ENCODE assay signal across 10 cellular contexts in genomic region chr9:125343518-125344284, GRCh38.
DNase-seq lines count a peak whose midpoint lies in the region; ATAC-seq and TF ChIP-seq lines count a peak whose summit lies in the region.
"Had no signal": no experiment of that assay in that cellular context is flagged by ENCODE, and none has a peak within 500 bp of the region (broad histone marks: within the 10 kb centered on the region; RNA-seq: fewer than 3 reads in every experiment).

No MANE protein-coding gene starts in this region.

- no peaks in the 10 kb centered on the region for H3K27me3 ChIP-seq in GM23248 (replicated peaks; ENCODE audit: insufficient read depth)
- no peaks in the 10 kb centered on the region for H3K27me3 ChIP-seq in fibroblast of lung (ENCODE audit: control insufficient read depth, insufficient read depth, low read length)
- H3K27me3 ChIP-seq in CD4-positive, alpha-beta memory T cell (ENCODE audit: insufficient read depth, low read length), result no peaks in the 10 kb centered on the region
- H3K27me3 ChIP-seq in prostate gland (replicated peaks; ENCODE audit: insufficient read depth), result no peaks in the 10 kb centered on the region

- H3K9me3 Mint-ChIP-seq in CD4-positive, alpha-beta memory T cell, result no peaks in the 10 kb centered on the region
- no peaks in the 10 kb centered on the region for H3K9me3 Mint-ChIP-seq in T-helper 2 cell treated with Interferon-gamma antibody and Interleukin-4, amounts not matched to agents 5 μg/mL and 100 μg/mL, for 36 hours

- H3K79me2 ChIP-seq in GM23248 (ENCODE audit: insufficient read depth), result no peaks in the 10 kb centered on the region
- no peaks in the 10 kb centered on the region for H3K79me2 ChIP-seq in fibroblast of lung (ENCODE audit: control insufficient read depth, insufficient read depth, low read length)

- H3K4me2 ChIP-seq in GM23248 (ENCODE audit: unreplicated experiment) (no peak overlapping the region), fibroblast of lung (ENCODE audit: extremely low read depth, insufficient read depth, low read length) (no peak overlapping the region)

- TF ChIP-seq POLR2A in prostate gland (IDR thresholded peaks at IDR 0.05), result no peak

- peaks cover 0 to 4% (median 0%) of the 10 kb centered on the region in 4 donors for H3K4me1 Mint-ChIP-seq in CD4-positive, alpha-beta memory T cell
- H3K4me1 Mint-ChIP-seq in T-helper 2 cell treated with Interferon-gamma antibody and Interleukin-4, amounts not matched to agents 5 μg/mL and 100 μg/mL, for 36 hours (ENCODE audit: low read depth), result peaks cover 4% of the 10 kb centered on the region

- H3K9ac ChIP-seq in GM23248, result no peak overlapping the region
- no peak overlapping the region for H3K9ac ChIP-seq in fibroblast of lung (ENCODE audit: insufficient read depth, low read length)

- no peak overlapping the region for H3K4me3 Mint-ChIP-seq in CD4-positive, alpha-beta memory T cell
- no peak overlapping the region for H3K4me3 Mint-ChIP-seq in T-helper 2 cell treated with Interferon-gamma antibody and Interleukin-4, amounts not matched to agents 5 μg/mL and 100 μg/mL, for 36 hours

- peaks cover 40 to 76% of the 10 kb centered on the region in 2 donors for H3K36me3 Mint-ChIP-seq in CD4-positive, alpha-beta memory T cell
- H3K36me3 Mint-ChIP-seq in T-helper 2 cell treated with Interferon-gamma antibody and Interleukin-4, amounts not matched to agents 5 μg/mL and 100 μg/mL, for 36 hours (ENCODE audit: low read depth), result peaks cover 26% of the 10 kb centered on the region

- CTCF ChIA-PET in CD4-positive, alpha-beta memory T cell (lab: Charles Lee; ENCODE audit: partially characterized antibody), result interaction anchor here (1.3 kb wide), 1 partner anchor 18 kb away, joined by 3 read pairs; no protein-coding TSS in a partner anchor

- DNase-seq in GM23248, result peak; percentile 61
- DNase-seq in NCI-H510A treated with DMSO at 0.1 percent for 48 hours (lab: John Stamatoyannopoulos, UW), result peak; percentile 31
- DNase-seq in fibroblast of lung (ENCODE audit: low read depth in 2 of 2), result peak; percentile 72 to 90
- no peak for DNase-seq in omental fat pad (ENCODE audit: low spot score)
- no peak for DNase-seq in CD4-positive, alpha-beta memory T cell
- DNase-seq in T-helper 2 cell treated with Interferon-gamma antibody and Interleukin-4, amounts not matched to agents 5 μg/mL and 100 μg/mL, for 36 hours (ENCODE audit: low spot score), result no peak
- no peak for DNase-seq in KBM-7
- no peak for DNase-seq in prostate gland (ENCODE audit: low spot score)
- DNase-seq: hippocampal formation had no signal

- intact Hi-C loops in CD4-positive, alpha-beta memory T cell (cut with micrococcal nuclease), result no loop called here
- intact Hi-C loops in prostate gland (cut with DNase I), result loop anchor here (10.0 kb wide), 1 partner anchor 99 kb away; the partner anchor contains the start of gene HSPA5

- peak; percentile 66 for ATAC-seq in omental fat pad (ENCODE audit: low FRiP score)
- ATAC-seq: GM12878 had no signal

- H3K4me3 ChIP-seq in GM23248, result no peak overlapping the region
- H3K4me3 ChIP-seq in fibroblast of lung (replicated peaks in 1 of 4; ENCODE audit: control extremely low read depth in 1 of 4, insufficient read depth in 1 of 4, low read depth in 3 of 4, low read length in 4 of 4), result no peak overlapping the region
- H3K4me3 ChIP-seq in CD4-positive, alpha-beta memory T cell (ENCODE audit: low read length in 2 of 2), result no peak overlapping the region
- H3K4me3 ChIP-seq in prostate gland, result no peak overlapping the region
- H3K4me3 ChIP-seq: GM12878 had no signal

- no peak overlapping the region for H3K27ac ChIP-seq in GM23248
- H3K27ac ChIP-seq in fibroblast of lung (ENCODE audit: insufficient read depth, low read length), result no peak overlapping the region
- H3K27ac ChIP-seq in CD4-positive, alpha-beta memory T cell (ENCODE audit: low read depth, low read length), result no peak overlapping the region
- no peak overlapping the region for H3K27ac ChIP-seq in prostate gland

- no peak for TF ChIP-seq CTCF in fibroblast of lung (conservative IDR thresholded peaks at IDR 0.05 in 1 of 2, IDR thresholded peaks at IDR 0.05 in 1 of 2; ENCODE audit: low read depth in 1 of 2, low read length in 2 of 2)
- TF ChIP-seq CTCF in omental fat pad (IDR thresholded peaks at IDR 0.05), result no peak
- TF ChIP-seq CTCF in prostate gland (IDR thresholded peaks at IDR 0.05), result no peak

- WGBS in GM23248 (ENCODE audit: low coverage in 1 of 2, low lambda C conversion rate in 2 of 2, missing lambda C conversion rate in 2 of 2), 2 experiments, result 41 to 45% methylated on average over 3 of the region's 3 CpGs
- WGBS in prostate gland, result 51% methylated on average over 3 of the region's 3 CpGs

- H4K20me1 ChIP-seq in GM23248 (ENCODE audit: insufficient read depth), result no peaks in the 10 kb centered on the region
- no peaks in the 10 kb centered on the region for H4K20me1 ChIP-seq in fibroblast of lung (ENCODE audit: control insufficient read depth, extremely low read depth, insufficient read depth, low read length)

- H3K27me3 Mint-ChIP-seq in CD4-positive, alpha-beta memory T cell, result no peaks in the 10 kb centered on the region
- no peaks in the 10 kb centered on the region for H3K27me3 Mint-ChIP-seq in T-helper 2 cell treated with Interferon-gamma antibody and Interleukin-4, amounts not matched to agents 5 μg/mL and 100 μg/mL, for 36 hours (ENCODE audit: low read depth)

- H3K36me3 ChIP-seq in GM23248 (ENCODE audit: low read depth) (peaks cover 34% of the 10 kb centered on the region), fibroblast of lung (ENCODE audit: control insufficient read depth, insufficient read depth, low read length) (peaks cover 6% of the 10 kb centered on the region), prostate gland (no peaks in the 10 kb centered on the region)
- H3K36me3 ChIP-seq in CD4-positive, alpha-beta memory T cell (ENCODE audit: insufficient read depth, low read length), result peaks cover 31% of the 10 kb centered on the region

- no peak overlapping the region for H2AFZ ChIP-seq in GM23248
- no peak overlapping the region for H2AFZ ChIP-seq in fibroblast of lung (ENCODE audit: low read length)

- H3F3A ChIP-seq in GM23248 (ENCODE audit: insufficient read depth), result no peaks in the 10 kb centered on the region

- H3K4me1 ChIP-seq in GM23248 (ENCODE audit: insufficient read depth) (peaks cover 12% of the 10 kb centered on the region), fibroblast of lung (ENCODE audit: control insufficient read depth, extremely low read depth, insufficient read depth, low read length) (peaks cover 4% of the 10 kb centered on the region), prostate gland (replicated peaks) (no peaks in the 10 kb centered on the region)
- no peaks in the 10 kb centered on the region for H3K4me1 ChIP-seq in CD4-positive, alpha-beta memory T cell (ENCODE audit: insufficient read depth, low read length)

- in situ Hi-C loops in GM23248 (cut with MboI) (no loop called here), KBM-7 (cut with MboI; ENCODE audit: low pct_unique_long_range_greater_than_20kb, low sequenced_read_pairs) (no loop called here)

- no peaks in the 10 kb centered on the region for H3K9me2 ChIP-seq in GM23248 (ENCODE audit: insufficient read depth)

- POLR2A ChIA-PET in CD4-positive, alpha-beta memory T cell (lab: Charles Lee; ENCODE audit: partially characterized antibody), result no interaction called here

- no peak overlapping the region for H3K27ac Mint-ChIP-seq in CD4-positive, alpha-beta memory T cell
- H3K27ac Mint-ChIP-seq in T-helper 2 cell treated with Interferon-gamma antibody and Interleukin-4, amounts not matched to agents 5 μg/mL and 100 μg/mL, for 36 hours, result no peak overlapping the region

- H3K9me3 ChIP-seq in GM23248 (ENCODE audit: low read depth), result no peaks in the 10 kb centered on the region
- H3K9me3 ChIP-seq in fibroblast of lung (ENCODE audit: control insufficient read depth, insufficient read depth, low read depth, low read length), result no peaks in the 10 kb centered on the region
- H3K9me3 ChIP-seq in CD4-positive, alpha-beta memory T cell (ENCODE audit: control insufficient read depth in 1 of 2, low read length in 2 of 2), result no peaks in the 10 kb centered on the region
- no peaks in the 10 kb centered on the region for H3K9me3 ChIP-seq in prostate gland

Comparison
In these comparisons a context has a peak if more than half of its experiments do, and no peak if none do; other contexts are left out.
1. DNase-seq: peak in GM23248 (single experiment), NCI-H510A treated with DMSO at 0.1 percent for 48 hours (single experiment) and fibroblast of lung (2 of 2); none in omental fat pad (single experiment), CD4-positive, alpha-beta memory T cell (0 of 5), T-helper 2 cell treated with Interferon-gamma antibody and Interleukin-4, amounts not matched to agents 5 μg/mL and 100 μg/mL, for 36 hours (single experiment), KBM-7 (single experiment) and prostate gland (single experiment).